8 cellular contexts compared by ENCODE assay signal in the genomic region with DNA sequence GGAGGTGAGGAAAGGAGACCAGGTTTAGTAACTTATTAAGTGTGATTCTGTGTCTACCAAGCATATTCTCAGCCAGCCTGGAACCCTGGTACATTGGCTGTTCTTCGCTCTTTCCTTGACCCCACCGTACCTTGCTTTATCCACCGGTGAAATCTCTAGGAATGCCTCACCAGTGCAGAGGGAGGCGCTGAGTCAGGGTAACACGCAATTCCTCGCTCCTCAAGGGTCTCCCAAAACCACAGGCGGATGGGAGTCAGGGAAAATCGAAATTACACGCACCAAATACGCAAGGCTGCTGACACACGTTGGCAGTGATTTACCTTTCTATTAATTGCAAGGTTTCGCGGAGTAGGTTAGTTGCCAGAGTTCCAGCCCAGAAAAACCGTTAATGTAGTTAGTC. TPM values are rescaled to one million over a fixed set of nuclear protein-coding genes. Genes with fewer than 3 reads are reported as not detected.
DNase-seq lines count a peak whose midpoint lies in the region; ATAC-seq and TF ChIP-seq lines count a peak whose summit lies in the region.

No MANE protein-coding gene starts in this region.

- no peaks in the 10 kb centered on the region for H3K27me3 ChIP-seq in parathyroid adenoma (ENCODE audit: control insufficient read depth, insufficient read depth, low read length)

- no peaks in the 10 kb centered on the region for H3K27me3 Mint-ChIP-seq in activated CD4-positive, alpha-beta memory T cell treated with anti-CD3 and anti-CD28 coated beads, Interleukin-2, amount 10 ng/mL, durations not matched to agents 7 days and 5 days

- H3K27ac Mint-ChIP-seq in activated CD4-positive, alpha-beta memory T cell treated with anti-CD3 and anti-CD28 coated beads, Interleukin-2, amount 10 ng/mL, durations not matched to agents 7 days and 5 days: peak overlapping the region; percentile 88

- TF ChIP-seq CTCF in HEK293 (tag by site-specific recombination; IDR thresholded peaks at IDR 0.05) (no peak), parathyroid adenoma (IDR thresholded peaks at IDR 0.05) (no peak)

- H3K9me3 ChIP-seq in HEK293 (ENCODE audit: control insufficient read depth, insufficient read depth, low read depth, low read length) (no peaks in the 10 kb centered on the region), parathyroid adenoma (ENCODE audit: control insufficient read depth, low read length) (no peaks in the 10 kb centered on the region)

- no peak overlapping the region for H3K9ac ChIP-seq in parathyroid adenoma

- peaks cover 62% of the 10 kb centered on the region for H3K4me1 Mint-ChIP-seq in activated CD4-positive, alpha-beta memory T cell treated with anti-CD3 and anti-CD28 coated beads, Interleukin-2, amount 10 ng/mL, durations not matched to agents 7 days and 5 days

- H3K79me2 ChIP-seq in parathyroid adenoma: peaks cover 15% of the 10 kb centered on the region

- DNase-seq in AG20443 (ENCODE audit: low spot score) (peak; percentile 33), glomerular visceral epithelial cell (ENCODE audit: extremely low spot score) (peak; percentile 75), KBM-7 (no peak)
- DNase-seq in activated CD4-positive, alpha-beta memory T cell treated with anti-CD3 and anti-CD28 coated beads, Interleukin-2, amount 10 ng/mL, durations not matched to agents 7 days and 5 days: no peak
- no peak for DNase-seq in stimulated activated CD8-positive, alpha-beta memory T cell treated with anti-CD3 and anti-CD28 coated beads, Interleukin-4, amount 100 ng/mL, for 48 hours

- H2AFZ ChIP-seq in parathyroid adenoma: peak overlapping the region; percentile 97

- peak overlapping the region; percentile 84 for H3K4me3 ChIP-seq in HEK293 (ENCODE audit: low read depth, low read length)
- H3K4me3 ChIP-seq in parathyroid adenoma (ENCODE audit: low read depth, low read length): peak overlapping the region; percentile 97

- H3K36me3 ChIP-seq in HEK293 (ENCODE audit: control insufficient read depth in 2 of 2, insufficient read depth in 1 of 2, low read length in 2 of 2) (peaks cover 13 to 28% of the 10 kb centered on the region in 2 experiments), parathyroid adenoma (ENCODE audit: control insufficient read depth, insufficient read depth, low read length) (no peaks in the 10 kb centered on the region)

- 0 out of 2 replicates have a peak, but pooled peaks cover 3% of the 10 kb centered on the region for H3K4me1 ChIP-seq in HEK293 (ENCODE audit: control insufficient read depth, insufficient read depth, low read length)
- H3K4me1 ChIP-seq in parathyroid adenoma: peaks cover 13% of the 10 kb centered on the region

- H3K4me3 Mint-ChIP-seq in activated CD4-positive, alpha-beta memory T cell treated with anti-CD3 and anti-CD28 coated beads, Interleukin-2, amount 10 ng/mL, durations not matched to agents 7 days and 5 days: peak overlapping the region; percentile 94

- CTCF ChIA-PET in HEK293 (lab: Yijun Ruan, JAX): interaction anchor here (1.0 to 1.9 kb wide), 5 partner anchors 20 to 702 kb away, joined by 3 to 7 read pairs (median 3); no protein-coding TSS in a partner anchor
- CTCF ChIA-PET in activated CD4-positive, alpha-beta memory T cell treated with anti-CD3 and anti-CD28 coated beads, Interleukin-2, amount 10 ng/mL, durations not matched to agents 7 days and 5 days (lab: Charles Lee): interaction anchor here (1.2 to 1.4 kb wide), 3 partner anchors 10 to 848 kb away, joined by 4 to 5 read pairs (median 5); no protein-coding TSS in a partner anchor

- no peak for ATAC-seq in GM21737 (IDR thresholded peaks at IDR 0.05; ENCODE audit: unreplicated experiment)

- in situ Hi-C loops in KBM-7 (cut with MboI; ENCODE audit: low pct_unique_long_range_greater_than_20kb, low sequenced_read_pairs): no loop called here

- peak overlapping the region; percentile 84; the same call in 1 of the 2 replicates for H3K27ac ChIP-seq in HEK293 (ENCODE audit: extremely low read depth, low read depth, low read length)
- peak overlapping the region; percentile 90 for H3K27ac ChIP-seq in parathyroid adenoma

- H3K4me2 ChIP-seq in parathyroid adenoma (ENCODE audit: low read length): peak overlapping the region; percentile 91

- H3K36me3 Mint-ChIP-seq in activated CD4-positive, alpha-beta memory T cell treated with anti-CD3 and anti-CD28 coated beads, Interleukin-2, amount 10 ng/mL, durations not matched to agents 7 days and 5 days (ENCODE audit: low read depth): peaks cover 13% of the 10 kb centered on the region

- no peaks in the 10 kb centered on the region for H3K9me3 Mint-ChIP-seq in activated CD4-positive, alpha-beta memory T cell treated with anti-CD3 and anti-CD28 coated beads, Interleukin-2, amount 10 ng/mL, durations not matched to agents 7 days and 5 days

- POLR2A ChIA-PET in HEK293 (lab: Yijun Ruan, JAX): interaction anchor here (1.1 to 2.4 kb wide), 5 partner anchors 14 to 295 kb away, joined by 3 to 18 read pairs (median 4); a partner anchor contains a TSS
- POLR2A ChIA-PET in activated CD4-positive, alpha-beta memory T cell treated with anti-CD3 and anti-CD28 coated beads, Interleukin-2, amount 10 ng/mL, durations not matched to agents 7 days and 5 days (lab: Charles Lee): interaction anchor here (1.0 to 2.6 kb wide), 10 partner anchors 13 to 1186 kb away, joined by 3 to 19 read pairs (median 6); a partner anchor contains a TSS

TF ChIP-seq in HEK293, 187 proteins besides CTCF, POLR2A, EP300 and RAD21 (continues in another document):
- TF ChIP-seq, protein P1, sequence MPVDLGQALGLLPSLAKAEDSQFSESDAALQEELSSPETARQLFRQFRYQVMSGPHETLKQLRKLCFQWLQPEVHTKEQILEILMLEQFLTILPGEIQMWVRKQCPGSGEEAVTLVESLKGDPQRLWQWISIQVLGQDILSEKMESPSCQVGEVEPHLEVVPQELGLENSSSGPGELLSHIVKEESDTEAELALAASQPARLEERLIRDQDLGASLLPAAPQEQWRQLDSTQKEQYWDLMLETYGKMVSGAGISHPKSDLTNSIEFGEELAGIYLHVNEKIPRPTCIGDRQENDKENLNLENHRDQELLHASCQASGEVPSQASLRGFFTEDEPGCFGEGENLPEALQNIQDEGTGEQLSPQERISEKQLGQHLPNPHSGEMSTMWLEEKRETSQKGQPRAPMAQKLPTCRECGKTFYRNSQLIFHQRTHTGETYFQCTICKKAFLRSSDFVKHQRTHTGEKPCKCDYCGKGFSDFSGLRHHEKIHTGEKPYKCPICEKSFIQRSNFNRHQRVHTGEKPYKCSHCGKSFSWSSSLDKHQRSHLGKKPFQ (tag by site-specific recombination; IDR thresholded peaks at IDR 0.05): no peak
- TF ChIP-seq IKZF3 (tag by site-specific recombination; IDR thresholded peaks at IDR 0.05) (0 out of 2 replicates have a peak, but pooled peaks have one; percentile 24), TRIM28 (IDR thresholded peaks at IDR 0.05; ENCODE audit: borderline replicate concordance, low read length) (no peak), ZBTB1 (tag by site-specific recombination; IDR thresholded peaks at IDR 0.05) (no peak), ZNF555 (tag by site-specific recombination; conservative IDR thresholded peaks at IDR 0.05) (no peak), ZNF155 (tag by site-specific recombination; IDR thresholded peaks at IDR 0.05) (no peak), ZNF292 (tag by site-specific recombination; IDR thresholded peaks at IDR 0.05; ENCODE audit: borderline replicate concordance, low read depth) (no peak), HOXC10 (CRISPR knock-in tag; IDR thresholded peaks at IDR 0.05) (no peak), ZNF366 (tag by site-specific recombination; conservative IDR thresholded peaks at IDR 0.05) (no peak), KLF9 (tag by site-specific recombination; IDR thresholded peaks at IDR 0.05; ENCODE audit: low read depth) (no peak), ZNF654 (tag by site-specific recombination; IDR thresholded peaks at IDR 0.05; ENCODE audit: low read depth) (no peak), ZNF169 (tag by site-specific recombination; IDR thresholded peaks at IDR 0.05) (no peak)

RNA-seq across cellular contexts. Expression of a gene that starts 0.8 kb away (rescaled TPM):
- total RNA-seq in activated CD4-positive, alpha-beta memory T cell treated with anti-CD3 and anti-CD28 coated beads, Interleukin-2, amount 10 ng/mL, durations not matched to agents 7 days and 5 days: 10 to 100 TPM; 15.6 to 17.4 TPM

RNA-seq across cellular contexts. Expression of a gene that starts 1.0 kb away (rescaled TPM):
- total RNA-seq in activated CD4-positive, alpha-beta memory T cell treated with anti-CD3 and anti-CD28 coated beads, Interleukin-2, amount 10 ng/mL, durations not matched to agents 7 days and 5 days: 10 to 100 TPM; 31.1 to 31.5 TPM

RNA-seq across cellular contexts. Expression of a gene that starts 18.2 kb away (rescaled TPM):
- total RNA-seq in activated CD4-positive, alpha-beta memory T cell treated with anti-CD3 and anti-CD28 coated beads, Interleukin-2, amount 10 ng/mL, durations not matched to agents 7 days and 5 days: 1 to 10 TPM in 1 of 2 experiments, under 1 TPM in 1; 0.95 to 1.0 TPM

Comparison
In these comparisons a context has a peak if more than half of its experiments do, and no peak if none do; other contexts are left out.
1. DNase-seq: peak in AG20443 (single experiment) and glomerular visceral epithelial cell (single experiment); none in activated CD4-positive, alpha-beta memory T cell treated with anti-CD3 and anti-CD28 coated beads, Interleukin-2, amount 10 ng/mL, durations not matched to agents 7 days and 5 days (single experiment), KBM-7 (single experiment) and stimulated activated CD8-positive, alpha-beta memory T cell treated with anti-CD3 and anti-CD28 coated beads, Interleukin-4, amount 100 ng/mL, for 48 hours (single experiment).